In genomic region chr17:28552201-28552999, GRCh38 we compare ENCODE assay signal across 8 cellular contexts. TPM values are rescaled to one million over a fixed set of nuclear protein-coding genes. Genes with fewer than 3 reads are reported as not detected.
A peak's percentile ranks its signal among the peaks of the same experiment; 100 is the strongest.
DNase-seq lines count a peak whose midpoint lies in the region; ATAC-seq, FAIRE-seq and TF ChIP-seq lines count a peak whose summit lies in the region.

TSS of gene UNC119 (minus strand) at chr17:28552624. CDS start at chr17:28552557, 67 bp downstream.

- no peaks in the 10 kb centered on the region for H3K27me3 Mint-ChIP-seq in natural killer cell (ENCODE audit: low read depth in 2 of 2)

- H3K9me3 Mint-ChIP-seq in natural killer cell = no peaks in the 10 kb centered on the region

- ATAC-seq in natural killer cell = peak; percentile 71 to 86 (median 79)

- peak within 1 kb of the TSS; percentile 87 to 93 for H3K27ac Mint-ChIP-seq in natural killer cell

- peak; percentile 47 for FAIRE-seq in GM19239 (lab: Jason Lieb, UNC)

- H3K4me3 Mint-ChIP-seq in natural killer cell = peak within 1 kb of the TSS; percentile 92

- no peak for TF ChIP-seq CTCF in natural killer cell (IDR thresholded peaks at IDR 0.05)

- peaks cover 12% of the 10 kb centered on the region for H3K36me3 Mint-ChIP-seq in natural killer cell

- DNase-seq in Ammon's horn (ENCODE audit: low spot score) (peak; percentile 76), GM19239 (ENCODE audit: insufficient read length, low spot score) (peak; percentile 71), HT1080 (ENCODE audit: low read depth) (peak; percentile 27), fibroblast of peridontal ligament (ENCODE audit: extremely low read depth) (peak; percentile 38), natural killer cell (peak; percentile 80)
- peak; percentile 55 to 67 for DNase-seq in activated T-helper 1 cell treated with anti-CD3 and anti-CD28 coated beads, Interleukin-2, amount 50 U/mL, for 16 hours (ENCODE audit: low read depth in 1 of 2, low spot score in 1 of 2)
- peak; percentile 47 to 82 (median 74) for DNase-seq in stimulated activated naive CD4-positive, alpha-beta T cell (lab: John Stamatoyannopoulos, UW)

- intact Hi-C loops in natural killer cell (cut with micrococcal nuclease) = no loop called here

- peaks cover 41 to 62% of the 10 kb centered on the region in 2 donors for H3K4me1 Mint-ChIP-seq in natural killer cell

TF ChIP-seq in PFSK-1, 5 proteins besides CTCF, POLR2A, EP300 and RAD21:
- TF ChIP-seq FOXP2 (optimal IDR thresholded peaks at IDR 0.05; ENCODE audit: borderline replicate concordance, extremely low read depth, extremely low read length, insufficient read depth) (peak; percentile 13), SIN3A (IDR thresholded peaks at IDR 0.05; ENCODE audit: borderline replicate concordance, insufficient read depth, low read length) (no peak), TAF1 (IDR thresholded peaks at IDR 0.05; ENCODE audit: borderline replicate concordance, insufficient read depth, low read length) (peak; percentile 77; the same call in 1 of the 2 replicates), REST (IDR thresholded peaks at IDR 0.05; ENCODE audit: insufficient read depth in 1 of 2, low read depth in 2 of 2, low read length in 2 of 2) (no peak), POLR2AphosphoS5 (IDR thresholded peaks at IDR 0.05; ENCODE audit: low read depth, low read length) (peak; percentile 90)
TF ChIP-seq in PFSK-1: peak in this region for 3.

RNA-seq across cellular contexts. Expression of gene UNC119, which starts in this region (rescaled TPM):
- total RNA-seq in HT1080 (2014; rRNA removed; shearing (Covaris generic)) = 57.8 and 58.4 TPM in 2 replicates
- 39.9 and 40.3 TPM in 2 replicates for polyA plus RNA-seq in HT1080 (2015; cell fraction: cytosol; rRNA removed)
- 55.5 and 55.8 TPM in 2 replicates for polyA plus RNA-seq in HT1080 (2015; cell fraction: nucleus; rRNA removed)
- polyA plus RNA-seq in PFSK-1 (2012; ENCODE audit: insufficient read length, low read depth) = 51.0 TPM
- 100 to 1,000 TPM in 1 of 3 donors, 10 to 100 TPM in 2; 79.1 to 106 (median 79.3) TPM for total RNA-seq in natural killer cell

Comparison
In these comparisons a context has a peak if more than half of its experiments do, and no peak if none do; other contexts are left out.
1. Peak in every context shown above with its lines: DNase-seq and ATAC-seq.
2. DNase-seq: peak in every context shown above with its lines; median percentile 80 in natural killer cell; 76 in Ammon's horn; 74 in stimulated activated naive CD4-positive, alpha-beta T cell; 71 in GM19239; 61 in activated T-helper 1 cell treated with anti-CD3 and anti-CD28 coated beads, Interleukin-2, amount 50 U/mL, for 16 hours; 38 in fibroblast of peridontal ligament; 27 in HT1080.